In genomic region chr2:235692076-235692475, GRCh38 we compare ENCODE assay signal across 18 cellular contexts.
DNase-seq lines count a peak whose midpoint lies in the region; ATAC-seq, FAIRE-seq and TF ChIP-seq lines count a peak whose summit lies in the region.
"Had no signal": no experiment of that assay in that cellular context is flagged by ENCODE, and none has a peak within 500 bp of the region (broad histone marks: within the 10 kb centered on the region; RNA-seq: fewer than 3 reads in every experiment).

No MANE protein-coding gene starts in this region.

- peaks cover 0 to 91% of the 10 kb centered on the region in 2 experiments; a peak in 2 of 4 replicates for H3K79me2 ChIP-seq in H1 (ENCODE audit: control insufficient read depth in 1 of 2, insufficient read depth in 2 of 2, low read length in 2 of 2)
- peaks cover 96% of the 10 kb centered on the region for H3K79me2 ChIP-seq in neural progenitor cell (ENCODE audit: low read depth)

- H3K36me3 ChIP-seq in BLaER1 treated with 17β-estradiol and CSF1 and Interleukin-3, amounts not matched to agents 10 nM and 100 nM: no peaks in the 10 kb centered on the region
- H3K36me3 ChIP-seq in H1 (ENCODE audit: control insufficient read depth in 2 of 4, insufficient read depth in 4 of 4, low read length in 3 of 4) (no peaks in the 10 kb centered on the region), neural progenitor cell (no peaks in the 10 kb centered on the region), stomach (no peaks in the 10 kb centered on the region)

- H2AFZ ChIP-seq in H1 (ENCODE audit: low read length): no peak overlapping the region
- H2AFZ ChIP-seq in neural progenitor cell (replicated peaks): no peak overlapping the region

- no peak overlapping the region for H3K14ac ChIP-seq in H1 (ENCODE audit: insufficient read length)

- H3K4me1 Mint-ChIP-seq in neural progenitor cell: peaks cover 43% of the 10 kb centered on the region
- H3K4me1 Mint-ChIP-seq: B cell, CD14-positive monocyte had no signal

- intact Hi-C loops in stomach (cut with DNase I; ENCODE audit: low total_unique reads): no loop called here

- no peak overlapping the region for H3K18ac ChIP-seq in H1 (ENCODE audit: extremely low read depth, low read length)

- CTCF ChIA-PET in H1 (lab: Charles Lee; ENCODE audit: partially characterized antibody): interaction anchor here (0.9 to 1.6 kb wide), 2 partner anchors 49 to 51 kb away, joined by 3 read pairs; no protein-coding TSS in a partner anchor

- no peak overlapping the region for H4K91ac ChIP-seq in H1 (replicated peaks; ENCODE audit: insufficient read length, low read length)

- H3K27ac ChIP-seq in BLaER1 treated with 17β-estradiol and CSF1 and Interleukin-3, amounts not matched to agents 10 nM and 100 nM: no peak overlapping the region
- H3K27ac ChIP-seq in H1 (ENCODE audit: low read depth, low read length) (no peak overlapping the region), neural progenitor cell (no peak overlapping the region), stomach (peak overlapping the region in 4 of 5 donors; percentile 16 to 68 (median 52))

- H3K27ac Mint-ChIP-seq in neural progenitor cell: no peak overlapping the region
- H3K27ac Mint-ChIP-seq: B cell, CD14-positive monocyte had no signal

- H3K23me2 ChIP-seq in H1 (ENCODE audit: low read depth, low read length): no peaks in the 10 kb centered on the region

- POLR2A ChIA-PET in H1 (lab: Charles Lee; ENCODE audit: partially characterized antibody): no interaction called here

- TF ChIP-seq POLR2A in H1 (IDR thresholded peaks at IDR 0.05; ENCODE audit: control extremely low read depth in 1 of 2, low read depth in 2 of 2, low read length in 2 of 2) (no peak), stomach (IDR thresholded peaks at IDR 0.05) (no peak)

- H3K9me3 Mint-ChIP-seq in neural progenitor cell: peaks cover 13% of the 10 kb centered on the region
- H3K9me3 Mint-ChIP-seq: CD8-positive, alpha-beta memory T cell had no signal

- H2AK5ac ChIP-seq in H1 (ENCODE audit: low read depth, low read length): no peak overlapping the region

- no peak overlapping the region for H3K23ac ChIP-seq in H1 (ENCODE audit: insufficient read length)

- H3K4me3 Mint-ChIP-seq in neural progenitor cell: no peak overlapping the region
- H3K4me3 Mint-ChIP-seq: B cell; CD14-positive monocyte; CD8-positive, alpha-beta memory T cell had no signal

- no peak overlapping the region for H3K56ac ChIP-seq in H1 (replicated peaks; ENCODE audit: insufficient read length, low read depth, low read length)

- no peak overlapping the region for H2BK120ac ChIP-seq in H1 (replicated peaks; ENCODE audit: low read depth, low read length)

- no peak overlapping the region for H3K4me3 ChIP-seq in BLaER1 treated with 17β-estradiol and CSF1 and Interleukin-3, amounts not matched to agents 10 nM and 100 nM
- H3K4me3 ChIP-seq in H1 (ENCODE audit: extremely low read depth in 1 of 4, insufficient read depth in 2 of 4, low read depth in 3 of 4, low read length in 4 of 4): no peak overlapping the region
- no peak overlapping the region for H3K4me3 ChIP-seq in neural progenitor cell
- no peak overlapping the region for H3K4me3 ChIP-seq in stomach

- H3K9ac ChIP-seq in BLaER1 treated with 17β-estradiol and CSF1 and Interleukin-3, amounts not matched to agents 10 nM and 100 nM: peak overlapping the region in 2 of 11 experiments; percentile 29 to 56; a peak in 2 of 22 replicates
- H3K9ac ChIP-seq in H1 (replicated peaks in 1 of 4; ENCODE audit: extremely low read depth in 1 of 4, low read depth in 3 of 4, low read length in 3 of 4) (no peak overlapping the region), neural progenitor cell (no peak overlapping the region)

- TF ChIP-seq CTCF in H1 (IDR thresholded peaks at IDR 0.05; ENCODE audit: control extremely low read depth in 1 of 3, insufficient read depth in 1 of 3, low read depth in 1 of 3, low read length in 3 of 3) (no peak), neural progenitor cell (IDR thresholded peaks at IDR 0.05) (no peak), stomach (IDR thresholded peaks at IDR 0.05) (no peak)

- H2BK15ac ChIP-seq in H1 (ENCODE audit: low read length): no peak overlapping the region

- peak overlapping the region; percentile 66; the same call in 1 of the 2 replicates for H2BK5ac ChIP-seq in H1 (ENCODE audit: low read depth, low read length)

- H2BK12ac ChIP-seq in H1 (ENCODE audit: low read depth, low read length): no peak overlapping the region

- no peak for TF ChIP-seq RAD21 in H1 (IDR thresholded peaks at IDR 0.05 in 1 of 2, conservative IDR thresholded peaks at IDR 0.05 in 1 of 2; ENCODE audit: low read depth in 2 of 2, low read length in 2 of 2)

- peaks cover 7 to 97% (median 79%) of the 10 kb centered on the region in 11 experiments; a peak in 21 of 22 replicates for H4K20me1 ChIP-seq in BLaER1 treated with 17β-estradiol and CSF1 and Interleukin-3, amounts not matched to agents 10 nM and 100 nM
- peaks cover 19 to 24% of the 10 kb centered on the region in 2 experiments for H4K20me1 ChIP-seq in H1 (replicated peaks in 1 of 2; ENCODE audit: control insufficient read depth in 1 of 2, insufficient read depth in 2 of 2, low read length in 2 of 2)
- peaks cover 79% of the 10 kb centered on the region for H4K20me1 ChIP-seq in neural progenitor cell (ENCODE audit: low read depth)

- no peaks in the 10 kb centered on the region for H3F3A ChIP-seq in neural progenitor cell (ENCODE audit: low read depth)

- peaks cover 41% of the 10 kb centered on the region for H3K79me1 ChIP-seq in H1 (ENCODE audit: low read depth, low read length)

- DNase-seq in H1 (ENCODE audit: low read depth in 1 of 2, low spot score in 2 of 2): no peak
- no peak for DNase-seq in neural progenitor cell (ENCODE audit: low spot score)
- no peak for DNase-seq in stomach
- DNase-seq in AG08395 (ENCODE audit: low spot score): no peak
- DNase-seq: ACHN; Caco-2; CD8-positive, alpha-beta memory T cell; DND-41; GF-D8; IMR-90; KBM-7 had no signal

- FAIRE-seq in H1 (lab: Jason Lieb, UNC): no peak
- FAIRE-seq: H54 had no signal

- 0 out of 2 replicates have a peak overlapping the region, but pooled peaks have one; percentile 31 for H4K8ac ChIP-seq in H1 (ENCODE audit: extremely low read depth, insufficient read depth, low read length)

- no peaks in the 10 kb centered on the region for H3K9me3 ChIP-seq in BLaER1 treated with 17β-estradiol and CSF1 and Interleukin-3, amounts not matched to agents 10 nM and 100 nM (replicated peaks in 1 of 11)
- H3K9me3 ChIP-seq in H1 (ENCODE audit: insufficient read depth in 2 of 2, low read depth in 1 of 2, low read length in 1 of 2): 0 out of 4 replicates have a peak, but pooled peaks cover 0 to under 1% of the 10 kb centered on the region in 2 experiments
- H3K9me3 ChIP-seq in neural progenitor cell (ENCODE audit: low read depth): no peaks in the 10 kb centered on the region
- H3K9me3 ChIP-seq in stomach: no peaks in the 10 kb centered on the region
- H3K9me3 ChIP-seq: Caco-2 had no signal

- no peak overlapping the region for H2BK20ac ChIP-seq in H1 (ENCODE audit: low read length)

- peaks cover 0 to 4% (median 0%) of the 10 kb centered on the region in 11 experiments; a peak in 1 of 22 replicates for H3K27me3 ChIP-seq in BLaER1 treated with 17β-estradiol and CSF1 and Interleukin-3, amounts not matched to agents 10 nM and 100 nM
- H3K27me3 ChIP-seq in H1 (replicated peaks in 1 of 4; ENCODE audit: control insufficient read depth in 3 of 4, extremely low read depth in 1 of 4, insufficient read depth in 3 of 4, low read length in 3 of 4) (no peaks in the 10 kb centered on the region), neural progenitor cell (no peaks in the 10 kb centered on the region), stomach (no peaks in the 10 kb centered on the region)

- H3K4me1 ChIP-seq in BLaER1 treated with 17β-estradiol and CSF1 and Interleukin-3, amounts not matched to agents 10 nM and 100 nM: peaks cover 8 to 96% (median 65%) of the 10 kb centered on the region in 10 experiments
- peaks cover 0 to 15% (median 4%) of the 10 kb centered on the region in 4 experiments; a peak in 6 of 7 replicates for H3K4me1 ChIP-seq in H1 (replicated peaks in 1 of 4; ENCODE audit: control insufficient read depth in 3 of 4, insufficient read depth in 4 of 4, low read length in 3 of 4)
- peaks cover 15% of the 10 kb centered on the region for H3K4me1 ChIP-seq in neural progenitor cell
- peaks cover 23 to 47% (median 40%) of the 10 kb centered on the region in 4 donors for H3K4me1 ChIP-seq in stomach

- H3K36me3 Mint-ChIP-seq in neural progenitor cell: peaks cover 10% of the 10 kb centered on the region
- H3K36me3 Mint-ChIP-seq: CD14-positive monocyte had no signal

- no peak for ATAC-seq in GM21723 (IDR thresholded peaks at IDR 0.05; ENCODE audit: unreplicated experiment)
- no peak for ATAC-seq in GM19467 (IDR thresholded peaks at IDR 0.05; ENCODE audit: unreplicated experiment)
- ATAC-seq: HCT116 had no signal

- TF ChIP-seq EP300 in H1 (IDR thresholded peaks at IDR 0.05; ENCODE audit: borderline replicate concordance in 1 of 2, low read depth in 2 of 2, low read length in 2 of 2) (no peak), stomach (IDR thresholded peaks at IDR 0.05) (no peak)

- no peak overlapping the region for H4K5ac ChIP-seq in H1 (ENCODE audit: insufficient read length, low read depth, low read length)

- H3K27me3 Mint-ChIP-seq in neural progenitor cell (ENCODE audit: insufficient read depth, low read depth): peaks cover 3% of the 10 kb centered on the region

- WGBS in H1 (ENCODE audit: extremely low coverage in 1 of 2, insufficient coverage in 1 of 2, insufficient read length in 1 of 2, insufficient replicate concordance in 2 of 2, low coverage in 1 of 2, low lambda C conversion rate in 2 of 2, missing lambda C conversion rate in 1 of 2), 2 experiments: 90% methylated on average over 10 of the region's 10 CpGs; no CpG with 5 or more reads in 1 of the 2 experiments
- 74 to 86% (median 81%) methylated on average over 10 of the region's 10 CpGs for WGBS in stomach, 5 donors

- H3K4ac ChIP-seq in H1 (replicated peaks; ENCODE audit: insufficient read length, low read depth, low read length): no peak overlapping the region

- H3K4me2 ChIP-seq in BLaER1 treated with 17β-estradiol and CSF1 and Interleukin-3, amounts not matched to agents 10 nM and 100 nM: peak overlapping the region; percentile 34 to 90 (median 73); a peak in 21 of 22 replicates
- H3K4me2 ChIP-seq in H1 (ENCODE audit: insufficient read depth in 1 of 2, low read depth in 2 of 2, low read length in 2 of 2): no peak overlapping the region
- peak overlapping the region; percentile 45 for H3K4me2 ChIP-seq in neural progenitor cell

TF ChIP-seq in H1, 55 proteins besides CTCF, POLR2A, EP300 and RAD21:
- TF ChIP-seq SP2 (IDR thresholded peaks at IDR 0.05; ENCODE audit: low read length) (no peak), RBBP5 (IDR thresholded peaks at IDR 0.05; ENCODE audit: borderline replicate concordance, low read depth, low read length) (no peak), CEBPB (IDR thresholded peaks at IDR 0.05; ENCODE audit: low read depth, low read length) (no peak), TAF1 (IDR thresholded peaks at IDR 0.05; ENCODE audit: low read depth, low read length) (no peak), CTBP2 (IDR thresholded peaks at IDR 0.05; ENCODE audit: borderline replicate concordance, insufficient read depth, insufficient read length, low read length) (no peak)
TF ChIP-seq in H1: peak in this region for 0.

Comparison
In these comparisons a context has a peak if more than half of its experiments do, and no peak if none do; other contexts are left out.
1. H3K27ac ChIP-seq: peak in stomach (4 of 5); none in BLaER1 treated with 17β-estradiol and CSF1 and Interleukin-3, amounts not matched to agents 10 nM and 100 nM (0 of 11), H1 (single experiment) and neural progenitor cell (single experiment).
2. H3K4me2 ChIP-seq: peak in BLaER1 treated with 17β-estradiol and CSF1 and Interleukin-3, amounts not matched to agents 10 nM and 100 nM (11 of 11) and neural progenitor cell (single experiment); none in H1 (0 of 2).